1 cellular context compared by ENCODE assay signal in the genomic region with DNA sequence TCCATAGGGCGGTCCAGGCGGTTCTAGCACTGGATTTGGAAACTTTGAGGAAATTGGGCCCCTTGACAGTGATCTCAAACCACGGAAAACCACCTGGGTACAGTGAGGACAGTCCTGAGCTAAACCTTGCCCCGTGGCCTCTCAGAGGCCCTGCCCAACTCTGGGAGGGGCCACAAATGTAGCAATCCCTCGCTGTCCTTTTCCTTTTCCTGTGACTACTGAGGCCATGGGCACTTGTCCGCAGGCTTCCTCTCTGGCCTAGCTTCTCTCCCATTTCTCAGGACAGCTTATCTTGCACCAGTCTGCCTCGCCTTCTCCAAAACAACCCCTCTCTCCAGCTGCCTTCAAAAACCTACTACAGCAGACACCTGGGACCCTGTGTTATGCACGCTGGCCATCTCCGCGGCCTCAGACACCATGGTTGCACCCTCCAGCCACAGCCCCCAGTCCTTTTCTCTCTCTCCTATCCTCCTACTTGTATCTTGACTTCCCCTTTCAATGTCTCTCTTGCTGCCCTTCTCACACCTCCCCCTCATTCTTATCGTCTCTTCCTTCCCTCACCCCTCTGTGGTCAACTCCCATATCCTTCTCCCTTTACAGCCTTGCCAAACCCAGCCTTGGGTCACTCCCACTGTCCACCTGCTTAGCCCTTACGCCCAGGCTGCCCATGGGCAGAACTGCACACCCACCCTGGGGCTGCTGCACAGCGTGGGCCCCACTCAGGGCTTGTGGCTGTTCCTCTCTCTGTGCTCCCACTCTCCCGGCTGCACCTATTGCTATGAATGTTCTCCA.
TF ChIP-seq lines count a peak whose summit lies in the region.

No MANE protein-coding gene starts in this region.

TF ChIP-seq in K562, 482 proteins besides CTCF, POLR2A, EP300 and RAD21 (continued from another document and continues in another):
- TF ChIP-seq, protein P1, sequence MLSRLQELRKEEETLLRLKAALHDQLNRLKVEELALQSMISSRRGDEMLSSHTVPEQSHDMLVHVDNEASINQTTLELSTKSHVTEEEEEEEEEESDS (CRISPR knock-in tag; IDR thresholded peaks at IDR 0.05) = no peak
- TF ChIP-seq ZNF75A (CRISPR knock-in tag; IDR thresholded peaks at IDR 0.05) (no peak), ZNF239 (CRISPR knock-in tag; IDR thresholded peaks at IDR 0.05) (no peak), ZNF584 (CRISPR knock-in tag; IDR thresholded peaks at IDR 0.05; ENCODE audit: low read depth) (no peak; the same call in 1 of the 2 replicates), ZNF197 (CRISPR knock-in tag; IDR thresholded peaks at IDR 0.05; ENCODE audit: low read depth) (no peak), CREBBP (IDR thresholded peaks at IDR 0.05; ENCODE audit: low read depth, low read length) (no peak), FOS (IDR thresholded peaks at IDR 0.05; ENCODE audit: extremely low read depth, insufficient read length) (no peak), ZBTB1 (CRISPR knock-in tag; IDR thresholded peaks at IDR 0.05; ENCODE audit: borderline replicate concordance, low read depth) (no peak), PHB2 (IDR thresholded peaks at IDR 0.05; ENCODE audit: low read depth) (0 out of 2 replicates have a peak, but pooled peaks have one; percentile 33), KHSRP (IDR thresholded peaks at IDR 0.05) (no peak), YY1 (IDR thresholded peaks at IDR 0.05; ENCODE audit: borderline replicate concordance in 1 of 3, control insufficient read depth in 1 of 3, extremely low read depth in 1 of 3, insufficient read depth in 3 of 3, insufficient read length in 1 of 3, insufficient replicate concordance in 2 of 3, low read depth in 1 of 3, low read length in 2 of 3) (peak in 1 of 3 experiments; percentile 17), HMGN3 (IDR thresholded peaks at IDR 0.05; ENCODE audit: borderline replicate concordance, extremely low read depth, insufficient read length, low read depth, low read length) (no peak), ZNF24 (IDR thresholded peaks at IDR 0.05) (no peak), MBD2 (IDR thresholded peaks at IDR 0.05; ENCODE audit: borderline replicate concordance, low read depth) (peak; percentile 64; the same call in 1 of the 2 replicates), RBM15 (IDR thresholded peaks at IDR 0.05; ENCODE audit: insufficient read depth, low read length) (no peak), ZBTB17 (CRISPR knock-in tag; IDR thresholded peaks at IDR 0.05) (0 out of 2 replicates have a peak, but pooled peaks have one; percentile 32), ZNF830 (CRISPR knock-in tag; IDR thresholded peaks at IDR 0.05) (no peak), ZNF699 (CRISPR knock-in tag; IDR thresholded peaks at IDR 0.05; ENCODE audit: insufficient replicate concordance) (no peak), PHF21A (IDR thresholded peaks at IDR 0.05; ENCODE audit: borderline replicate concordance, low read depth) (no peak), ZNF146 (CRISPR knock-in tag; IDR thresholded peaks at IDR 0.05; ENCODE audit: unreplicated experiment) (no peak), ZKSCAN1 (IDR thresholded peaks at IDR 0.05; ENCODE audit: low read depth, low read length) (no peak), ZNF143 (CRISPR knock-in tag; IDR thresholded peaks at IDR 0.05) (no peak), ZNF224 (CRISPR knock-in tag; IDR thresholded peaks at IDR 0.05) (no peak), CBFA2T2 (conservative IDR thresholded peaks at IDR 0.05) (peak; percentile 85), MAZ (CRISPR knock-in tag; conservative IDR thresholded peaks at IDR 0.05 in 1 of 2, IDR thresholded peaks at IDR 0.05 in 1 of 2) (peak; percentile 75 to 83; a peak in 3 of 4 replicates), TEAD4 (IDR thresholded peaks at IDR 0.05; ENCODE audit: low read length) (peak; percentile 80), TEAD4 (CRISPR knock-in tag; IDR thresholded peaks at IDR 0.05; ENCODE audit: borderline replicate concordance) (no peak), CAMTA2 (CRISPR knock-in tag; conservative IDR thresholded peaks at IDR 0.05) (no peak), TCF7 (IDR thresholded peaks at IDR 0.05; ENCODE audit: borderline replicate concordance) (no peak)
- TF ChIP-seq, protein P2, sequence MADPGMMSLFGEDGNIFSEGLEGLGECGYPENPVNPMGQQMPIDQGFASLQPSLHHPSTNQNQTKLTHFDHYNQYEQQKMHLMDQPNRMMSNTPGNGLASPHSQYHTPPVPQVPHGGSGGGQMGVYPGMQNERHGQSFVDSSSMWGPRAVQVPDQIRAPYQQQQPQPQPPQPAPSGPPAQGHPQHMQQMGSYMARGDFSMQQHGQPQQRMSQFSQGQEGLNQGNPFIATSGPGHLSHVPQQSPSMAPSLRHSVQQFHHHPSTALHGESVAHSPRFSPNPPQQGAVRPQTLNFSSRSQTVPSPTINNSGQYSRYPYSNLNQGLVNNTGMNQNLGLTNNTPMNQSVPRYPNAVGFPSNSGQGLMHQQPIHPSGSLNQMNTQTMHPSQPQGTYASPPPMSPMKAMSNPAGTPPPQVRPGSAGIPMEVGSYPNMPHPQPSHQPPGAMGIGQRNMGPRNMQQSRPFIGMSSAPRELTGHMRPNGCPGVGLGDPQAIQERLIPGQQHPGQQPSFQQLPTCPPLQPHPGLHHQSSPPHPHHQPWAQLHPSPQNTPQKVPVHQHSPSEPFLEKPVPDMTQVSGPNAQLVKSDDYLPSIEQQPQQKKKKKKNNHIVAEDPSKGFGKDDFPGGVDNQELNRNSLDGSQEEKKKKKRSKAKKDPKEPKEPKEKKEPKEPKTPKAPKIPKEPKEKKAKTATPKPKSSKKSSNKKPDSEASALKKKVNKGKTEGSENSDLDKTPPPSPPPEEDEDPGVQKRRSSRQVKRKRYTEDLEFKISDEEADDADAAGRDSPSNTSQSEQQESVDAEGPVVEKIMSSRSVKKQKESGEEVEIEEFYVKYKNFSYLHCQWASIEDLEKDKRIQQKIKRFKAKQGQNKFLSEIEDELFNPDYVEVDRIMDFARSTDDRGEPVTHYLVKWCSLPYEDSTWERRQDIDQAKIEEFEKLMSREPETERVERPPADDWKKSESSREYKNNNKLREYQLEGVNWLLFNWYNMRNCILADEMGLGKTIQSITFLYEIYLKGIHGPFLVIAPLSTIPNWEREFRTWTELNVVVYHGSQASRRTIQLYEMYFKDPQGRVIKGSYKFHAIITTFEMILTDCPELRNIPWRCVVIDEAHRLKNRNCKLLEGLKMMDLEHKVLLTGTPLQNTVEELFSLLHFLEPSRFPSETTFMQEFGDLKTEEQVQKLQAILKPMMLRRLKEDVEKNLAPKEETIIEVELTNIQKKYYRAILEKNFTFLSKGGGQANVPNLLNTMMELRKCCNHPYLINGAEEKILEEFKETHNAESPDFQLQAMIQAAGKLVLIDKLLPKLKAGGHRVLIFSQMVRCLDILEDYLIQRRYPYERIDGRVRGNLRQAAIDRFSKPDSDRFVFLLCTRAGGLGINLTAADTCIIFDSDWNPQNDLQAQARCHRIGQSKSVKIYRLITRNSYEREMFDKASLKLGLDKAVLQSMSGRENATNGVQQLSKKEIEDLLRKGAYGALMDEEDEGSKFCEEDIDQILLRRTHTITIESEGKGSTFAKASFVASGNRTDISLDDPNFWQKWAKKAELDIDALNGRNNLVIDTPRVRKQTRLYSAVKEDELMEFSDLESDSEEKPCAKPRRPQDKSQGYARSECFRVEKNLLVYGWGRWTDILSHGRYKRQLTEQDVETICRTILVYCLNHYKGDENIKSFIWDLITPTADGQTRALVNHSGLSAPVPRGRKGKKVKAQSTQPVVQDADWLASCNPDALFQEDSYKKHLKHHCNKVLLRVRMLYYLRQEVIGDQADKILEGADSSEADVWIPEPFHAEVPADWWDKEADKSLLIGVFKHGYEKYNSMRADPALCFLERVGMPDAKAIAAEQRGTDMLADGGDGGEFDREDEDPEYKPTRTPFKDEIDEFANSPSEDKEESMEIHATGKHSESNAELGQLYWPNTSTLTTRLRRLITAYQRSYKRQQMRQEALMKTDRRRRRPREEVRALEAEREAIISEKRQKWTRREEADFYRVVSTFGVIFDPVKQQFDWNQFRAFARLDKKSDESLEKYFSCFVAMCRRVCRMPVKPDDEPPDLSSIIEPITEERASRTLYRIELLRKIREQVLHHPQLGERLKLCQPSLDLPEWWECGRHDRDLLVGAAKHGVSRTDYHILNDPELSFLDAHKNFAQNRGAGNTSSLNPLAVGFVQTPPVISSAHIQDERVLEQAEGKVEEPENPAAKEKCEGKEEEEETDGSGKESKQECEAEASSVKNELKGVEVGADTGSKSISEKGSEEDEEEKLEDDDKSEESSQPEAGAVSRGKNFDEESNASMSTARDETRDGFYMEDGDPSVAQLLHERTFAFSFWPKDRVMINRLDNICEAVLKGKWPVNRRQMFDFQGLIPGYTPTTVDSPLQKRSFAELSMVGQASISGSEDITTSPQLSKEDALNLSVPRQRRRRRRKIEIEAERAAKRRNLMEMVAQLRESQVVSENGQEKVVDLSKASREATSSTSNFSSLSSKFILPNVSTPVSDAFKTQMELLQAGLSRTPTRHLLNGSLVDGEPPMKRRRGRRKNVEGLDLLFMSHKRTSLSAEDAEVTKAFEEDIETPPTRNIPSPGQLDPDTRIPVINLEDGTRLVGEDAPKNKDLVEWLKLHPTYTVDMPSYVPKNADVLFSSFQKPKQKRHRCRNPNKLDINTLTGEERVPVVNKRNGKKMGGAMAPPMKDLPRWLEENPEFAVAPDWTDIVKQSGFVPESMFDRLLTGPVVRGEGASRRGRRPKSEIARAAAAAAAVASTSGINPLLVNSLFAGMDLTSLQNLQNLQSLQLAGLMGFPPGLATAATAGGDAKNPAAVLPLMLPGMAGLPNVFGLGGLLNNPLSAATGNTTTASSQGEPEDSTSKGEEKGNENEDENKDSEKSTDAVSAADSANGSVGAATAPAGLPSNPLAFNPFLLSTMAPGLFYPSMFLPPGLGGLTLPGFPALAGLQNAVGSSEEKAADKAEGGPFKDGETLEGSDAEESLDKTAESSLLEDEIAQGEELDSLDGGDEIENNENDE (IDR thresholded peaks at IDR 0.05; ENCODE audit: low read depth, low read length) = no peak
- TF ChIP-seq, protein P3, sequence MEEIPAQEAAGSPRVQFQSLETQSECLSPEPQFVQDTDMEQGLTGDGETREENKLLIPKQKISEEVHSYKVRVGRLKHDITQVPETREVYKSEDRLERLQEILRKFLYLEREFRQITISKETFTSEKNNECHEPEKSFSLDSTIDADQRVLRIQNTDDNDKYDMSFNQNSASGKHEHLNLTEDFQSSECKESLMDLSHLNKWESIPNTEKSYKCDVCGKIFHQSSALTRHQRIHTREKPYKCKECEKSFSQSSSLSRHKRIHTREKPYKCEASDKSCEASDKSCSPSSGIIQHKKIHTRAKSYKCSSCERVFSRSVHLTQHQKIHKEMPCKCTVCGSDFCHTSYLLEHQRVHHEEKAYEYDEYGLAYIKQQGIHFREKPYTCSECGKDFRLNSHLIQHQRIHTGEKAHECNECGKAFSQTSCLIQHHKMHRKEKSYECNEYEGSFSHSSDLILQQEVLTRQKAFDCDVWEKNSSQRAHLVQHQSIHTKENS (CRISPR knock-in tag; IDR thresholded peaks at IDR 0.05) = no peak
- TF ChIP-seq, protein P4, sequence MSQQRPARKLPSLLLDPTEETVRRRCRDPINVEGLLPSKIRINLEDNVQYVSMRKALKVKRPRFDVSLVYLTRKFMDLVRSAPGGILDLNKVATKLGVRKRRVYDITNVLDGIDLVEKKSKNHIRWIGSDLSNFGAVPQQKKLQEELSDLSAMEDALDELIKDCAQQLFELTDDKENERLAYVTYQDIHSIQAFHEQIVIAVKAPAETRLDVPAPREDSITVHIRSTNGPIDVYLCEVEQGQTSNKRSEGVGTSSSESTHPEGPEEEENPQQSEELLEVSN (IDR thresholded peaks at IDR 0.05; ENCODE audit: borderline replicate concordance in 1 of 2, extremely low read depth in 1 of 2, insufficient read depth in 1 of 2, insufficient read length in 1 of 2, low read depth in 1 of 2, low read length in 1 of 2, poor library complexity in 1 of 2, severe bottlenecking in 1 of 2) = peak; percentile 36 to 47
- TF ChIP-seq, protein P5, sequence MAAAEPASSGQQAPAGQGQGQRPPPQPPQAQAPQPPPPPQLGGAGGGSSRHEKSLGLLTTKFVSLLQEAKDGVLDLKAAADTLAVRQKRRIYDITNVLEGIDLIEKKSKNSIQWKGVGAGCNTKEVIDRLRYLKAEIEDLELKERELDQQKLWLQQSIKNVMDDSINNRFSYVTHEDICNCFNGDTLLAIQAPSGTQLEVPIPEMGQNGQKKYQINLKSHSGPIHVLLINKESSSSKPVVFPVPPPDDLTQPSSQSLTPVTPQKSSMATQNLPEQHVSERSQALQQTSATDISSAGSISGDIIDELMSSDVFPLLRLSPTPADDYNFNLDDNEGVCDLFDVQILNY (CRISPR knock-in tag; IDR thresholded peaks at IDR 0.05) = no peak
- TF ChIP-seq, protein P6, sequence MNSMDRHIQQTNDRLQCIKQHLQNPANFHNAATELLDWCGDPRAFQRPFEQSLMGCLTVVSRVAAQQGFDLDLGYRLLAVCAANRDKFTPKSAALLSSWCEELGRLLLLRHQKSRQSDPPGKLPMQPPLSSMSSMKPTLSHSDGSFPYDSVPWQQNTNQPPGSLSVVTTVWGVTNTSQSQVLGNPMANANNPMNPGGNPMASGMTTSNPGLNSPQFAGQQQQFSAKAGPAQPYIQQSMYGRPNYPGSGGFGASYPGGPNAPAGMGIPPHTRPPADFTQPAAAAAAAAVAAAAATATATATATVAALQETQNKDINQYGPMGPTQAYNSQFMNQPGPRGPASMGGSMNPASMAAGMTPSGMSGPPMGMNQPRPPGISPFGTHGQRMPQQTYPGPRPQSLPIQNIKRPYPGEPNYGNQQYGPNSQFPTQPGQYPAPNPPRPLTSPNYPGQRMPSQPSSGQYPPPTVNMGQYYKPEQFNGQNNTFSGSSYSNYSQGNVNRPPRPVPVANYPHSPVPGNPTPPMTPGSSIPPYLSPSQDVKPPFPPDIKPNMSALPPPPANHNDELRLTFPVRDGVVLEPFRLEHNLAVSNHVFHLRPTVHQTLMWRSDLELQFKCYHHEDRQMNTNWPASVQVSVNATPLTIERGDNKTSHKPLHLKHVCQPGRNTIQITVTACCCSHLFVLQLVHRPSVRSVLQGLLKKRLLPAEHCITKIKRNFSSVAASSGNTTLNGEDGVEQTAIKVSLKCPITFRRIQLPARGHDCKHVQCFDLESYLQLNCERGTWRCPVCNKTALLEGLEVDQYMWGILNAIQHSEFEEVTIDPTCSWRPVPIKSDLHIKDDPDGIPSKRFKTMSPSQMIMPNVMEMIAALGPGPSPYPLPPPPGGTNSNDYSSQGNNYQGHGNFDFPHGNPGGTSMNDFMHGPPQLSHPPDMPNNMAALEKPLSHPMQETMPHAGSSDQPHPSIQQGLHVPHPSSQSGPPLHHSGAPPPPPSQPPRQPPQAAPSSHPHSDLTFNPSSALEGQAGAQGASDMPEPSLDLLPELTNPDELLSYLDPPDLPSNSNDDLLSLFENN (IDR thresholded peaks at IDR 0.05; ENCODE audit: low read depth in 2 of 2, low read length in 2 of 2) = peak in 1 of 2 experiments; percentile 78; a peak in 2 of 4 replicates
- TF ChIP-seq, protein P7, sequence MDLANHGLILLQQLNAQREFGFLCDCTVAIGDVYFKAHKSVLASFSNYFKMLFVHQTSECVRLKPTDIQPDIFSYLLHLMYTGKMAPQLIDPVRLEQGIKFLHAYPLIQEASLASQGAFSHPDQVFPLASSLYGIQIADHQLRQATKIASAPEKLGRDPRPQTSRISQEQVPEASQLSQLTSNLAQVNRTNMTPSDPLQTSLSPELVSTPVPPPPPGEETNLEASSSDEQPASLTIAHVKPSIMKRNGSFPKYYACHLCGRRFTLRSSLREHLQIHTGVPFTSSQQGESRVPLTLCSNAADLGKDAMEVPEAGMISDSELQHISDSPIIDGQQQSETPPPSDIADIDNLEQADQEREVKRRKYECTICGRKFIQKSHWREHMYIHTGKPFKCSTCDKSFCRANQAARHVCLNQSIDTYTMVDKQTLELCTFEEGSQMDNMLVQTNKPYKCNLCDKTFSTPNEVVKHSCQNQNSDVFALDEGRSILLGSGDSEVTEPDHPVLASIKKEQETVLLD (IDR thresholded peaks at IDR 0.05) = peak; percentile 91
- TF ChIP-seq, protein P8, sequence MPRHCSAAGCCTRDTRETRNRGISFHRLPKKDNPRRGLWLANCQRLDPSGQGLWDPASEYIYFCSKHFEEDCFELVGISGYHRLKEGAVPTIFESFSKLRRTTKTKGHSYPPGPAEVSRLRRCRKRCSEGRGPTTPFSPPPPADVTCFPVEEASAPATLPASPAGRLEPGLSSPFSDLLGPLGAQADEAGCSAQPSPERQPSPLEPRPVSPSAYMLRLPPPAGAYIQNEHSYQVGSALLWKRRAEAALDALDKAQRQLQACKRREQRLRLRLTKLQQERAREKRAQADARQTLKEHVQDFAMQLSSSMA (CRISPR knock-in tag; IDR thresholded peaks at IDR 0.05) = no peak
